Comparison of ENCODE assay signal across 8 cellular contexts in the genomic region with DNA sequence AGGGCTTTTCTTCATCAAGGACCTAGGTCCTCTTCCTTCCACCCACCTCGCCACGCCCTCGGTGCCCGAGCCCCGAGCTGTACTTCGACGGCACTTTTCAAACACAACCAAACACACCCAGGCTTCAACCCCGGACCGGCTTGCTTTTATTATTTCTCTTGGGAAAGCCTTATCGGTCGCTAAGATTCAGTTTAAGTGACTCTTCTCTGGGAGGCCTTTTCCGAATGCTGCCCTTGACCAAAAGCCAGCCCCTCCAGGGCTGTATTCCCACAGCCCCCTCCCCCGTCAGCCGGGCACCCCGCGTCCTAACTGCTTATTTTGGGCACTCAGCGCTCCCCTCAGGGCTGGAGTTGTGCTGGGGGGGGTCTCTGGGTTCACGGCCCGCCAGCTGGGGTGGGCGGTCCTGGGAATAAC. TPM values are rescaled to one million over a fixed set of nuclear protein-coding genes. Genes with fewer than 3 reads are reported as not detected.
A peak's percentile ranks its signal among the peaks of the same experiment; 100 is the strongest.
DNase-seq lines count a peak whose midpoint lies in the region; ATAC-seq and TF ChIP-seq lines count a peak whose summit lies in the region.

No MANE protein-coding gene starts in this region.

- DNase-seq in OCI-M1 (lab: John Stamatoyannopoulos, UW) (peak; percentile 55), NCI-H2196 treated with DMSO at 0.1 percent for 48 hours (lab: John Stamatoyannopoulos, UW; ENCODE audit: unreplicated experiment) (no peak), NCI-H1436 treated with DMSO at 0.1 percent for 48 hours (lab: John Stamatoyannopoulos, UW) (no peak), 8988T (no peak), glomerular visceral epithelial cell (ENCODE audit: extremely low spot score) (no peak)
- DNase-seq in effector memory CD8-positive, alpha-beta T cell, result no peak

- no peaks in the 10 kb centered on the region for H3K36me3 ChIP-seq in neural cell (ENCODE audit: insufficient read depth, low read length)

- H3K9me3 Mint-ChIP-seq in effector memory CD8-positive, alpha-beta T cell, result no peaks in the 10 kb centered on the region

- no peak for TF ChIP-seq RAD21 in neural cell (conservative IDR thresholded peaks at IDR 0.05)

- no peaks in the 10 kb centered on the region for H3K79me2 ChIP-seq in neural cell (replicated peaks; ENCODE audit: insufficient read depth, low read length)

- H3K36me3 Mint-ChIP-seq in effector memory CD8-positive, alpha-beta T cell (ENCODE audit: insufficient read depth), result peaks cover 4% of the 10 kb centered on the region

- no peaks in the 10 kb centered on the region for H3K9me2 ChIP-seq in neural cell (ENCODE audit: insufficient read depth, low read length)

- TF ChIP-seq EP300 in neural cell (conservative IDR thresholded peaks at IDR 0.05; ENCODE audit: poor library complexity, severe bottlenecking), result no peak

- H3K4me3 ChIP-seq in neural cell (ENCODE audit: low read length), result peak overlapping the region; percentile 77

- peak overlapping the region; percentile 74 to 75 for H3K4me3 Mint-ChIP-seq in effector memory CD8-positive, alpha-beta T cell

- H3K9me3 ChIP-seq in neural cell (ENCODE audit: low read length), result no peaks in the 10 kb centered on the region

- H3F3A ChIP-seq in neural cell (ENCODE audit: insufficient read depth, low read length, poor library complexity, severe bottlenecking), result no peaks in the 10 kb centered on the region

- no peaks in the 10 kb centered on the region for H4K20me1 ChIP-seq in neural cell (ENCODE audit: insufficient read depth)

- H3K27ac Mint-ChIP-seq in effector memory CD8-positive, alpha-beta T cell, result peak overlapping the region in 1 of 2 donors; percentile 6

- peaks cover 30% of the 10 kb centered on the region for H3K27me3 ChIP-seq in neural cell (ENCODE audit: insufficient read depth, low read depth, low read length)

- peak overlapping the region; percentile 59 for H3K9ac ChIP-seq in neural cell (ENCODE audit: low read length)

- peak; percentile 8 for ATAC-seq in GM19438 (IDR thresholded peaks at IDR 0.05; ENCODE audit: low read depth, unreplicated experiment)
- no peak for ATAC-seq in effector memory CD8-positive, alpha-beta T cell (replicated peaks)

- peak overlapping the region; percentile 77 for H2AFZ ChIP-seq in neural cell (ENCODE audit: low read depth, low read length)

- no peak for TF ChIP-seq CTCF in neural cell (IDR thresholded peaks at IDR 0.05; ENCODE audit: poor library complexity, severe bottlenecking)

- peak overlapping the region; percentile 71 for H3K4me2 ChIP-seq in neural cell (ENCODE audit: low read length)

- peaks cover 5 to 19% of the 10 kb centered on the region in 2 donors for H3K4me1 Mint-ChIP-seq in effector memory CD8-positive, alpha-beta T cell (ENCODE audit: low read depth in 2 of 2)

- peaks cover 22 to 26% of the 10 kb centered on the region in 2 donors for H3K27me3 Mint-ChIP-seq in effector memory CD8-positive, alpha-beta T cell

- H3K27ac ChIP-seq in neural cell (ENCODE audit: low read length), result no peak overlapping the region

TF ChIP-seq in neural cell, 6 proteins besides CTCF, POLR2A, EP300 and RAD21:
- TF ChIP-seq EZH2 (IDR thresholded peaks at IDR 0.05; ENCODE audit: borderline replicate concordance, insufficient read depth, low read length, poor library complexity, severe bottlenecking), result no peak
- TF ChIP-seq TAF1 (IDR thresholded peaks at IDR 0.05; ENCODE audit: low read depth), result no peak
- TF ChIP-seq POLR2AphosphoS5 (IDR thresholded peaks at IDR 0.05), result no peak
- TF ChIP-seq, protein P1, sequence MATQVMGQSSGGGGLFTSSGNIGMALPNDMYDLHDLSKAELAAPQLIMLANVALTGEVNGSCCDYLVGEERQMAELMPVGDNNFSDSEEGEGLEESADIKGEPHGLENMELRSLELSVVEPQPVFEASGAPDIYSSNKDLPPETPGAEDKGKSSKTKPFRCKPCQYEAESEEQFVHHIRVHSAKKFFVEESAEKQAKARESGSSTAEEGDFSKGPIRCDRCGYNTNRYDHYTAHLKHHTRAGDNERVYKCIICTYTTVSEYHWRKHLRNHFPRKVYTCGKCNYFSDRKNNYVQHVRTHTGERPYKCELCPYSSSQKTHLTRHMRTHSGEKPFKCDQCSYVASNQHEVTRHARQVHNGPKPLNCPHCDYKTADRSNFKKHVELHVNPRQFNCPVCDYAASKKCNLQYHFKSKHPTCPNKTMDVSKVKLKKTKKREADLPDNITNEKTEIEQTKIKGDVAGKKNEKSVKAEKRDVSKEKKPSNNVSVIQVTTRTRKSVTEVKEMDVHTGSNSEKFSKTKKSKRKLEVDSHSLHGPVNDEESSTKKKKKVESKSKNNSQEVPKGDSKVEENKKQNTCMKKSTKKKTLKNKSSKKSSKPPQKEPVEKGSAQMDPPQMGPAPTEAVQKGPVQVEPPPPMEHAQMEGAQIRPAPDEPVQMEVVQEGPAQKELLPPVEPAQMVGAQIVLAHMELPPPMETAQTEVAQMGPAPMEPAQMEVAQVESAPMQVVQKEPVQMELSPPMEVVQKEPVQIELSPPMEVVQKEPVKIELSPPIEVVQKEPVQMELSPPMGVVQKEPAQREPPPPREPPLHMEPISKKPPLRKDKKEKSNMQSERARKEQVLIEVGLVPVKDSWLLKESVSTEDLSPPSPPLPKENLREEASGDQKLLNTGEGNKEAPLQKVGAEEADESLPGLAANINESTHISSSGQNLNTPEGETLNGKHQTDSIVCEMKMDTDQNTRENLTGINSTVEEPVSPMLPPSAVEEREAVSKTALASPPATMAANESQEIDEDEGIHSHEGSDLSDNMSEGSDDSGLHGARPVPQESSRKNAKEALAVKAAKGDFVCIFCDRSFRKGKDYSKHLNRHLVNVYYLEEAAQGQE (IDR thresholded peaks at IDR 0.05; ENCODE audit: borderline replicate concordance), result no peak
- no peak for TF ChIP-seq MXI1 (conservative IDR thresholded peaks at IDR 0.05; ENCODE audit: poor library complexity, severe bottlenecking)
- no peak for TF ChIP-seq SMC3 (conservative IDR thresholded peaks at IDR 0.05; ENCODE audit: poor library complexity)

RNA-seq across cellular contexts. Expression of a gene that starts 0.6 kb away (rescaled TPM):
- polyA plus RNA-seq in neural cell, result 4.8 and 5.9 TPM in 2 replicates
- 7.8 and 10.3 TPM in 2 replicates for polyA minus RNA-seq in neural cell

RNA-seq across cellular contexts. Expression of a gene that starts 44.1 kb away (rescaled TPM):
- polyA plus RNA-seq in neural cell, result 15.3 and 23.7 TPM in 2 replicates
- 2.2 TPM in 2 replicates for polyA minus RNA-seq in neural cell
